ENCODE assay signal across 11 cellular contexts in the genomic region with DNA sequence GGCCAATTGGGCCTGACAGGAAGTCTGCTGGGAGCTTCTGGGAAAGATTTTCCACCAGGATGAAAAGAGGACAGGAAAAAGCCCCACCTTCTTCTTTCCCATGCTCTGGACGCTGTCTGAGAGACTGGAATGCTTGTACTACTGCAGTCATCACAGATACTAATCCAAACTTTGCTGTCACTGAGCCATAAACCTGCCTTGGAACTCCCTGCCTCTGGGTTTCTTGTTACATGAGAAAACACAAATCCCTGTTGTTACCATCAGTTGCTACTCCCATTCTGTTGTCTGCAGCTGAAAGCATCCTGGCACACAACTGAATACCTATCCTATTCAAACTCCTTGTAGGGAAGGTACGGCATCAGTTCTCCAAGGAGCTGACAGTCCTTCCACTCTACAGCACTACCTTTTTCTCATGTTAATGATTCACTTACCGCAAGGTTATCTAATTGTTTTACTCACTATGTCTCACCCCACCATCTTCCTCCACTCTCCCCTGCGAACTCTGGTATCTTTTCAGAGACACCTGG.
DNase-seq lines count a peak whose midpoint lies in the region; ATAC-seq, FAIRE-seq and TF ChIP-seq lines count a peak whose summit lies in the region.
"Had no signal": no experiment of that assay in that cellular context is flagged by ENCODE, and none has a peak within 500 bp of the region (broad histone marks: within the 10 kb centered on the region; RNA-seq: fewer than 3 reads in every experiment).

No MANE protein-coding gene starts in this region.

- H3K4me2 ChIP-seq in smooth muscle cell: peak overlapping the region; percentile 61

- no peaks in the 10 kb centered on the region for H3K79me2 ChIP-seq in smooth muscle cell (ENCODE audit: low read depth)

- H2AFZ ChIP-seq in smooth muscle cell (ENCODE audit: low read depth): no peak overlapping the region

- H3K27me3 Mint-ChIP-seq in T-helper 2 cell treated with Interferon-gamma antibody and Interleukin-4, amounts not matched to agents 5 μg/mL and 100 μg/mL, for 36 hours (ENCODE audit: low read depth): no peaks in the 10 kb centered on the region

- H3K9me3 ChIP-seq in smooth muscle cell (replicated peaks; ENCODE audit: low read depth): no peaks in the 10 kb centered on the region

- peaks cover 32% of the 10 kb centered on the region for H3K36me3 Mint-ChIP-seq in T-helper 2 cell treated with Interferon-gamma antibody and Interleukin-4, amounts not matched to agents 5 μg/mL and 100 μg/mL, for 36 hours (ENCODE audit: low read depth)

- peak; percentile 76 for FAIRE-seq in bronchial epithelial cell (lab: Jason Lieb, UNC)
- FAIRE-seq: GM12878 had no signal

- no peaks in the 10 kb centered on the region for H3K4me1 Mint-ChIP-seq in T-helper 2 cell treated with Interferon-gamma antibody and Interleukin-4, amounts not matched to agents 5 μg/mL and 100 μg/mL, for 36 hours (ENCODE audit: low read depth)

- H3K4me3 Mint-ChIP-seq in T-helper 2 cell treated with Interferon-gamma antibody and Interleukin-4, amounts not matched to agents 5 μg/mL and 100 μg/mL, for 36 hours: no peak overlapping the region

- ATAC-seq in GM21360 (IDR thresholded peaks at IDR 0.05; ENCODE audit: unreplicated experiment): no peak
- no peak for ATAC-seq in GM18502 (IDR thresholded peaks at IDR 0.05; ENCODE audit: poor library complexity, unreplicated experiment)
- ATAC-seq: GM12878 had no signal

- no peak for TF ChIP-seq CTCF in bronchial epithelial cell (IDR thresholded peaks at IDR 0.05; ENCODE audit: insufficient read depth, low read length, severe bottlenecking)
- no peak for TF ChIP-seq CTCF in smooth muscle cell (IDR thresholded peaks at IDR 0.05; ENCODE audit: borderline replicate concordance, insufficient read depth, poor library complexity, severe bottlenecking)

- WGBS in smooth muscle cell (ENCODE audit: low lambda C conversion rate): 50% methylated on average over 4 of the region's 4 CpGs

- peaks cover 27% of the 10 kb centered on the region for H3K4me1 ChIP-seq in smooth muscle cell (ENCODE audit: low read depth)

- H4K20me1 ChIP-seq in smooth muscle cell (ENCODE audit: low read depth): no peaks in the 10 kb centered on the region

- H3K27me3 ChIP-seq in bronchial epithelial cell (ENCODE audit: control insufficient read depth, insufficient read depth, low read length): no peaks in the 10 kb centered on the region
- H3K27me3 ChIP-seq in smooth muscle cell (ENCODE audit: low read depth): no peaks in the 10 kb centered on the region

- H3K36me3 ChIP-seq in bronchial epithelial cell (ENCODE audit: control insufficient read depth, insufficient read depth, low read length) (peaks cover 8% of the 10 kb centered on the region), smooth muscle cell (ENCODE audit: low read depth) (no peaks in the 10 kb centered on the region)

- H3K9me3 Mint-ChIP-seq in T-helper 2 cell treated with Interferon-gamma antibody and Interleukin-4, amounts not matched to agents 5 μg/mL and 100 μg/mL, for 36 hours: no peaks in the 10 kb centered on the region

- DNase-seq in T-helper 2 cell treated with Interferon-gamma antibody and Interleukin-4, amounts not matched to agents 5 μg/mL and 100 μg/mL, for 36 hours (ENCODE audit: low spot score): no peak
- DNase-seq in T-helper 2 cell (no peak), bronchial epithelial cell (ENCODE audit: low read depth) (peak; percentile 54), iPS DF 19.7 (ENCODE audit: low read depth, low spot score) (peak; percentile 57), smooth muscle cell (lab: John Stamatoyannopoulos, UW; ENCODE audit: unreplicated experiment) (no peak)
- no peak for DNase-seq in effector CD4-positive, alpha-beta T cell
- DNase-seq: AML-193; stimulated activated CD4-positive, alpha-beta T cell treated with anti-CD3 and anti-CD28 coated beads, Interleukin-2, amount 100 ng/mL, for 48 hours had no signal

- H3K9ac ChIP-seq in smooth muscle cell (ENCODE audit: low read depth): peak overlapping the region; percentile 62

- peak overlapping the region; percentile 88 for H3K27ac ChIP-seq in smooth muscle cell (ENCODE audit: low read depth)

- H3K4me3 ChIP-seq in bronchial epithelial cell (ENCODE audit: low read depth, low read length): no peak overlapping the region
- no peak overlapping the region for H3K4me3 ChIP-seq in smooth muscle cell
- H3K4me3 ChIP-seq: GM12878 had no signal

- peak overlapping the region; percentile 16 for H3K27ac Mint-ChIP-seq in T-helper 2 cell treated with Interferon-gamma antibody and Interleukin-4, amounts not matched to agents 5 μg/mL and 100 μg/mL, for 36 hours

- H3F3A ChIP-seq in smooth muscle cell (ENCODE audit: low read depth): peaks cover 19% of the 10 kb centered on the region

Comparison
In these comparisons a context has a peak if more than half of its experiments do, and no peak if none do; other contexts are left out.
1. DNase-seq: peak in bronchial epithelial cell (single experiment) and iPS DF 19.7 (single experiment); none in T-helper 2 cell treated with Interferon-gamma antibody and Interleukin-4, amounts not matched to agents 5 μg/mL and 100 μg/mL, for 36 hours (single experiment), T-helper 2 cell (0 of 5), smooth muscle cell (single experiment) and effector CD4-positive, alpha-beta T cell (single experiment).